In the genomic region with DNA sequence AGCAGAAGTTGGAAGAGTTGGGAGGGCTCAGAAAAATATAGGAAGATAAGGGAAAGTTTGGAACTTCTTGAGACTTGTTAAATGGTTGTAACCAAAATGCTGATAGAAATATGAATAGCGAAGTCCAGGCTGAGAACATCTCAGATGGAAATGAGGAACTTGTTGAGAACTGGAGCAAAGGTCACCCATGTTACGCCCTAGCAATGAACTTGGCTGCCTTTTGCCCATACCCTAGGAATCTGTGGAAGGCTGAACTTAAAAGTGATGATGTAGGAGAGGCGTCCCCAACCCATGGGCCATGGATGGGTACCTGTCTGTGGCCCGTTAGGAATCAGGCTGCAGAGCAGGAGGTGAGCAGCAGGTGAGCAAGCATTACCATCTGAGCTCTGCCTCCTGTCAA, we compare ENCODE assay signal across 21 cellular contexts.
"Had no signal": no experiment of that assay in that cellular context is flagged by ENCODE, and none has a peak within 500 bp of the region (broad histone marks: within the 10 kb centered on the region; RNA-seq: fewer than 3 reads in every experiment).

No MANE protein-coding gene starts in this region.

- H3K4me1 ChIP-seq: colonic mucosa, left lung had no signal

- H3K4me3 ChIP-seq: colonic mucosa, gastroesophageal sphincter, left lung, skin epidermis, transverse colon had no signal

- H3K4me3 Mint-ChIP-seq: activated CD4-positive, alpha-beta T cell treated with anti-CD3 and anti-CD28 coated beads, Interleukin-2, amount 10 ng/mL, durations not matched to agents 24 days and 14 days; activated CD8-positive, alpha-beta T cell treated with anti-CD3 and anti-CD28 coated beads, Interleukin-2, amount 10 ng/mL, durations not matched to agents 7 days and 5 days; natural killer cell had no signal

- H3K4me1 Mint-ChIP-seq: activated CD4-positive, alpha-beta T cell treated with anti-CD3 and anti-CD28 coated beads, Interleukin-2, amount 10 ng/mL, durations not matched to agents 24 days and 14 days; natural killer cell had no signal

- H3K27ac Mint-ChIP-seq: activated CD4-positive, alpha-beta T cell treated with anti-CD3 and anti-CD28 coated beads, Interleukin-2, amount 10 ng/mL, durations not matched to agents 24 days and 14 days; activated CD8-positive, alpha-beta T cell treated with anti-CD3 and anti-CD28 coated beads, Interleukin-2, amount 10 ng/mL, durations not matched to agents 7 days and 5 days; activated naive CD4-positive, alpha-beta T cell treated with anti-CD3 and anti-CD28 coated beads, Interleukin-2, amount 50 U/mL, for 72 hours; natural killer cell; progenitor cell of endocrine pancreas had no signal

- H3K9me3 Mint-ChIP-seq: activated CD4-positive, alpha-beta T cell treated with anti-CD3 and anti-CD28 coated beads, Interleukin-2, amount 10 ng/mL, durations not matched to agents 24 days and 14 days had no signal

- H3K9me3 ChIP-seq: colonic mucosa, gastroesophageal sphincter, left lung, transverse colon had no signal

- DNase-seq: activated CD4-positive, alpha-beta T cell treated with anti-CD3 and anti-CD28 coated beads, Interleukin-2, amount 10 ng/mL, durations not matched to agents 24 days and 14 days; activated CD4-positive, CD25-positive, alpha-beta regulatory T cell; activated CD8-positive, alpha-beta memory T cell treated with anti-CD3 and anti-CD28 coated beads, Interleukin-2, amount 50 U/mL, for 4 hours; activated CD8-positive, alpha-beta T cell treated with anti-CD3 and anti-CD28 coated beads, Interleukin-2, amount 10 ng/mL, durations not matched to agents 7 days and 5 days; activated effector memory CD4-positive, alpha-beta T cell treated with anti-CD3 and anti-CD28 coated beads, Interleukin-2, amount 50 U/mL, for 16 hours; activated T-cell treated with anti-CD3 and anti-CD28 coated beads, Interleukin-2, amount 50 U/mL, for 48 hours; central memory CD4-positive, alpha-beta T cell; colonic mucosa; islet precursor cell; left lung; natural killer cell; occipital lobe; right cardiac atrium; stimulated activated CD4-positive, alpha-beta T cell treated with anti-CD3 and anti-CD28 coated beads, Interleukin-4, amount 100 ng/mL, for 24 hours; stimulated activated naive CD4-positive, alpha-beta T cell; T-helper 1 cell; transverse colon had no signal

- ATAC-seq: activated CD8-positive, alpha-beta T cell treated with anti-CD3 and anti-CD28 coated beads, Interleukin-2, amount 10 ng/mL, durations not matched to agents 7 days and 5 days; activated naive CD4-positive, alpha-beta T cell treated with anti-CD3 and anti-CD28 coated beads, Interleukin-2, amount 50 U/mL, for 72 hours; gastroesophageal sphincter; left lung; natural killer cell; right cardiac atrium had no signal

- H3K27ac ChIP-seq: colonic mucosa, gastroesophageal sphincter, left lung, skin epidermis, transverse colon had no signal

- H3K27me3 ChIP-seq: colonic mucosa, gastroesophageal sphincter, left lung, transverse colon had no signal

- H3K36me3 ChIP-seq: colonic mucosa, gastroesophageal sphincter, left lung, transverse colon had no signal

- H3K36me3 Mint-ChIP-seq: activated naive CD4-positive, alpha-beta T cell treated with anti-CD3 and anti-CD28 coated beads, Interleukin-2, amount 50 U/mL, for 72 hours; natural killer cell had no signal

- H3K27me3 Mint-ChIP-seq: progenitor cell of endocrine pancreas had no signal
